In the genomic region with DNA sequence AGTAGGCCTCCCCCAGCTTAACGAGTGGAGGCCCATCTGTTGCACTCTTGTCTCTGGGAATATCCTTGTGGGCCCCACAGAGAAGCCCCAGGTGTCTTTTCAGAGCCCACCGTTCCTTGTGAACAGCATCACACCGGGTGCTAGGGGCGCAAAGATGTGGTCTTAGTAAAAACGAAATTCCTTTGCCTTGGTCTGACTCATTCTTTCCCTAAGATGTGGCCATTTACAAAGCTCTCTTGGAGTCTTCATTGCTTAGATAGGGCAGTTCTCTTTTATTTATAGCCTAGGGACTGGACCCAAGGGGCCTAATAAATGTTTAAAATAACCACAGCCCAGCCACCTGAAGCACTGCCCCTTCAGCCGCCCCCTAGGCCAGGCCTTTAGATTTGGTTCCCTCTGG, we compare ENCODE assay signal across 1 cellular context.
TF ChIP-seq lines count a peak whose summit lies in the region.

No MANE protein-coding gene starts in this region.

TF ChIP-seq in GM12878, 131 proteins besides CTCF, POLR2A, EP300 and RAD21 (continued from another document):
- TF ChIP-seq, protein P1, sequence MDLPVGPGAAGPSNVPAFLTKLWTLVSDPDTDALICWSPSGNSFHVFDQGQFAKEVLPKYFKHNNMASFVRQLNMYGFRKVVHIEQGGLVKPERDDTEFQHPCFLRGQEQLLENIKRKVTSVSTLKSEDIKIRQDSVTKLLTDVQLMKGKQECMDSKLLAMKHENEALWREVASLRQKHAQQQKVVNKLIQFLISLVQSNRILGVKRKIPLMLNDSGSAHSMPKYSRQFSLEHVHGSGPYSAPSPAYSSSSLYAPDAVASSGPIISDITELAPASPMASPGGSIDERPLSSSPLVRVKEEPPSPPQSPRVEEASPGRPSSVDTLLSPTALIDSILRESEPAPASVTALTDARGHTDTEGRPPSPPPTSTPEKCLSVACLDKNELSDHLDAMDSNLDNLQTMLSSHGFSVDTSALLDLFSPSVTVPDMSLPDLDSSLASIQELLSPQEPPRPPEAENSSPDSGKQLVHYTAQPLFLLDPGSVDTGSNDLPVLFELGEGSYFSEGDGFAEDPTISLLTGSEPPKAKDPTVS (IDR thresholded peaks at IDR 0.05; ENCODE audit: low read depth, low read length), result no peak
- TF ChIP-seq, protein P2, sequence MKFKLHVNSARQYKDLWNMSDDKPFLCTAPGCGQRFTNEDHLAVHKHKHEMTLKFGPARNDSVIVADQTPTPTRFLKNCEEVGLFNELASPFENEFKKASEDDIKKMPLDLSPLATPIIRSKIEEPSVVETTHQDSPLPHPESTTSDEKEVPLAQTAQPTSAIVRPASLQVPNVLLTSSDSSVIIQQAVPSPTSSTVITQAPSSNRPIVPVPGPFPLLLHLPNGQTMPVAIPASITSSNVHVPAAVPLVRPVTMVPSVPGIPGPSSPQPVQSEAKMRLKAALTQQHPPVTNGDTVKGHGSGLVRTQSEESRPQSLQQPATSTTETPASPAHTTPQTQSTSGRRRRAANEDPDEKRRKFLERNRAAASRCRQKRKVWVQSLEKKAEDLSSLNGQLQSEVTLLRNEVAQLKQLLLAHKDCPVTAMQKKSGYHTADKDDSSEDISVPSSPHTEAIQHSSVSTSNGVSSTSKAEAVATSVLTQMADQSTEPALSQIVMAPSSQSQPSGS (IDR thresholded peaks at IDR 0.05; ENCODE audit: low read length), result peak; percentile 57; the same call in 1 of the 2 replicates
- TF ChIP-seq BCL11A (IDR thresholded peaks at IDR 0.05; ENCODE audit: low read depth, low read length) (peak; percentile 53), EGR1 (IDR thresholded peaks at IDR 0.05; ENCODE audit: borderline replicate concordance in 1 of 2, low read depth in 2 of 2, low read length in 2 of 2) (no peak), NBN (IDR thresholded peaks at IDR 0.05) (no peak), TCF3 (IDR thresholded peaks at IDR 0.05; ENCODE audit: borderline replicate concordance, insufficient read depth, low read depth, low read length) (0 out of 2 replicates have a peak, but pooled peaks have one; percentile 26), MEF2A (IDR thresholded peaks at IDR 0.05; ENCODE audit: insufficient read depth, low read depth, low read length) (peak; percentile 95), RUNX3 (IDR thresholded peaks at IDR 0.05; ENCODE audit: low read length) (peak; percentile 97), ZNF207 (IDR thresholded peaks at IDR 0.05; ENCODE audit: borderline replicate concordance) (no peak), IRF4 (IDR thresholded peaks at IDR 0.05; ENCODE audit: low read depth, low read length) (peak; percentile 90), ZBED1 (IDR thresholded peaks at IDR 0.05; ENCODE audit: borderline replicate concordance) (peak; percentile 82; the same call in 1 of the 2 replicates), ESRRA (IDR thresholded peaks at IDR 0.05; ENCODE audit: low read length) (no peak), SUPT20H (IDR thresholded peaks at IDR 0.05; ENCODE audit: borderline replicate concordance, control insufficient read depth, low read depth, low read length) (no peak), BRCA1 (IDR thresholded peaks at IDR 0.05; ENCODE audit: low read depth, low read length) (no peak), ZNF384 (IDR thresholded peaks at IDR 0.05; ENCODE audit: borderline replicate concordance, low read depth, low read length) (no peak), EED (IDR thresholded peaks at IDR 0.05; ENCODE audit: low read depth) (peak; percentile 87), WRNIP1 (IDR thresholded peaks at IDR 0.05; ENCODE audit: borderline replicate concordance, low read depth, low read length) (no peak)
- TF ChIP-seq, protein P3, sequence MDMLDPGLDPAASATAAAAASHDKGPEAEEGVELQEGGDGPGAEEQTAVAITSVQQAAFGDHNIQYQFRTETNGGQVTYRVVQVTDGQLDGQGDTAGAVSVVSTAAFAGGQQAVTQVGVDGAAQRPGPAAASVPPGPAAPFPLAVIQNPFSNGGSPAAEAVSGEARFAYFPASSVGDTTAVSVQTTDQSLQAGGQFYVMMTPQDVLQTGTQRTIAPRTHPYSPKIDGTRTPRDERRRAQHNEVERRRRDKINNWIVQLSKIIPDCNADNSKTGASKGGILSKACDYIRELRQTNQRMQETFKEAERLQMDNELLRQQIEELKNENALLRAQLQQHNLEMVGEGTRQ (IDR thresholded peaks at IDR 0.05; ENCODE audit: borderline replicate concordance, low read depth, low read length), result no peak
- TF ChIP-seq, protein P4, sequence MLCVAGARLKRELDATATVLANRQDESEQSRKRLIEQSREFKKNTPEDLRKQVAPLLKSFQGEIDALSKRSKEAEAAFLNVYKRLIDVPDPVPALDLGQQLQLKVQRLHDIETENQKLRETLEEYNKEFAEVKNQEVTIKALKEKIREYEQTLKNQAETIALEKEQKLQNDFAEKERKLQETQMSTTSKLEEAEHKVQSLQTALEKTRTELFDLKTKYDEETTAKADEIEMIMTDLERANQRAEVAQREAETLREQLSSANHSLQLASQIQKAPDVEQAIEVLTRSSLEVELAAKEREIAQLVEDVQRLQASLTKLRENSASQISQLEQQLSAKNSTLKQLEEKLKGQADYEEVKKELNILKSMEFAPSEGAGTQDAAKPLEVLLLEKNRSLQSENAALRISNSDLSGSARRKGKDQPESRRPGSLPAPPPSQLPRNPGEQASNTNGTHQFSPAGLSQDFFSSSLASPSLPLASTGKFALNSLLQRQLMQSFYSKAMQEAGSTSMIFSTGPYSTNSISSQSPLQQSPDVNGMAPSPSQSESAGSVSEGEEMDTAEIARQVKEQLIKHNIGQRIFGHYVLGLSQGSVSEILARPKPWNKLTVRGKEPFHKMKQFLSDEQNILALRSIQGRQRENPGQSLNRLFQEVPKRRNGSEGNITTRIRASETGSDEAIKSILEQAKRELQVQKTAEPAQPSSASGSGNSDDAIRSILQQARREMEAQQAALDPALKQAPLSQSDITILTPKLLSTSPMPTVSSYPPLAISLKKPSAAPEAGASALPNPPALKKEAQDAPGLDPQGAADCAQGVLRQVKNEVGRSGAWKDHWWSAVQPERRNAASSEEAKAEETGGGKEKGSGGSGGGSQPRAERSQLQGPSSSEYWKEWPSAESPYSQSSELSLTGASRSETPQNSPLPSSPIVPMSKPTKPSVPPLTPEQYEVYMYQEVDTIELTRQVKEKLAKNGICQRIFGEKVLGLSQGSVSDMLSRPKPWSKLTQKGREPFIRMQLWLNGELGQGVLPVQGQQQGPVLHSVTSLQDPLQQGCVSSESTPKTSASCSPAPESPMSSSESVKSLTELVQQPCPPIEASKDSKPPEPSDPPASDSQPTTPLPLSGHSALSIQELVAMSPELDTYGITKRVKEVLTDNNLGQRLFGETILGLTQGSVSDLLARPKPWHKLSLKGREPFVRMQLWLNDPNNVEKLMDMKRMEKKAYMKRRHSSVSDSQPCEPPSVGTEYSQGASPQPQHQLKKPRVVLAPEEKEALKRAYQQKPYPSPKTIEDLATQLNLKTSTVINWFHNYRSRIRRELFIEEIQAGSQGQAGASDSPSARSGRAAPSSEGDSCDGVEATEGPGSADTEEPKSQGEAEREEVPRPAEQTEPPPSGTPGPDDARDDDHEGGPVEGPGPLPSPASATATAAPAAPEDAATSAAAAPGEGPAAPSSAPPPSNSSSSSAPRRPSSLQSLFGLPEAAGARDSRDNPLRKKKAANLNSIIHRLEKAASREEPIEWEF (IDR thresholded peaks at IDR 0.05; ENCODE audit: insufficient replicate concordance, low read depth, low read length), result no peak
- TF ChIP-seq, protein P5, sequence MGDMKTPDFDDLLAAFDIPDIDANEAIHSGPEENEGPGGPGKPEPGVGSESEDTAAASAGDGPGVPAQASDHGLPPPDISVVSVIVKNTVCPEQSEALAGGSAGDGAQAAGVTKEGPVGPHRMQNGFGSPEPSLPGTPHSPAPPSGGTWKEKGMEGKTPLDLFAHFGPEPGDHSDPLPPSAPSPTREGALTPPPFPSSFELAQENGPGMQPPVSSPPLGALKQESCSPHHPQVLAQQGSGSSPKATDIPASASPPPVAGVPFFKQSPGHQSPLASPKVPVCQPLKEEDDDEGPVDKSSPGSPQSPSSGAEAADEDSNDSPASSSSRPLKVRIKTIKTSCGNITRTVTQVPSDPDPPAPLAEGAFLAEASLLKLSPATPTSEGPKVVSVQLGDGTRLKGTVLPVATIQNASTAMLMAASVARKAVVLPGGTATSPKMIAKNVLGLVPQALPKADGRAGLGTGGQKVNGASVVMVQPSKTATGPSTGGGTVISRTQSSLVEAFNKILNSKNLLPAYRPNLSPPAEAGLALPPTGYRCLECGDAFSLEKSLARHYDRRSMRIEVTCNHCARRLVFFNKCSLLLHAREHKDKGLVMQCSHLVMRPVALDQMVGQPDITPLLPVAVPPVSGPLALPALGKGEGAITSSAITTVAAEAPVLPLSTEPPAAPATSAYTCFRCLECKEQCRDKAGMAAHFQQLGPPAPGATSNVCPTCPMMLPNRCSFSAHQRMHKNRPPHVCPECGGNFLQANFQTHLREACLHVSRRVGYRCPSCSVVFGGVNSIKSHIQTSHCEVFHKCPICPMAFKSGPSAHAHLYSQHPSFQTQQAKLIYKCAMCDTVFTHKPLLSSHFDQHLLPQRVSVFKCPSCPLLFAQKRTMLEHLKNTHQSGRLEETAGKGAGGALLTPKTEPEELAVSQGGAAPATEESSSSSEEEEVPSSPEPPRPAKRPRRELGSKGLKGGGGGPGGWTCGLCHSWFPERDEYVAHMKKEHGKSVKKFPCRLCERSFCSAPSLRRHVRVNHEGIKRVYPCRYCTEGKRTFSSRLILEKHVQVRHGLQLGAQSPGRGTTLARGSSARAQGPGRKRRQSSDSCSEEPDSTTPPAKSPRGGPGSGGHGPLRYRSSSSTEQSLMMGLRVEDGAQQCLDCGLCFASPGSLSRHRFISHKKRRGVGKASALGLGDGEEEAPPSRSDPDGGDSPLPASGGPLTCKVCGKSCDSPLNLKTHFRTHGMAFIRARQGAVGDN (IDR thresholded peaks at IDR 0.05), result no peak
- TF ChIP-seq, protein P6, sequence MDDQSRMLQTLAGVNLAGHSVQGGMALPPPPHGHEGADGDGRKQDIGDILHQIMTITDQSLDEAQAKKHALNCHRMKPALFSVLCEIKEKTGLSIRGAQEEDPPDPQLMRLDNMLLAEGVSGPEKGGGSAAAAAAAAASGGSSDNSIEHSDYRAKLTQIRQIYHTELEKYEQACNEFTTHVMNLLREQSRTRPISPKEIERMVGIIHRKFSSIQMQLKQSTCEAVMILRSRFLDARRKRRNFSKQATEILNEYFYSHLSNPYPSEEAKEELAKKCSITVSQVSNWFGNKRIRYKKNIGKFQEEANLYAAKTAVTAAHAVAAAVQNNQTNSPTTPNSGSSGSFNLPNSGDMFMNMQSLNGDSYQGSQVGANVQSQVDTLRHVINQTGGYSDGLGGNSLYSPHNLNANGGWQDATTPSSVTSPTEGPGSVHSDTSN (IDR thresholded peaks at IDR 0.05; ENCODE audit: insufficient replicate concordance, low read depth, low read length), result no peak
- TF ChIP-seq, protein P7, sequence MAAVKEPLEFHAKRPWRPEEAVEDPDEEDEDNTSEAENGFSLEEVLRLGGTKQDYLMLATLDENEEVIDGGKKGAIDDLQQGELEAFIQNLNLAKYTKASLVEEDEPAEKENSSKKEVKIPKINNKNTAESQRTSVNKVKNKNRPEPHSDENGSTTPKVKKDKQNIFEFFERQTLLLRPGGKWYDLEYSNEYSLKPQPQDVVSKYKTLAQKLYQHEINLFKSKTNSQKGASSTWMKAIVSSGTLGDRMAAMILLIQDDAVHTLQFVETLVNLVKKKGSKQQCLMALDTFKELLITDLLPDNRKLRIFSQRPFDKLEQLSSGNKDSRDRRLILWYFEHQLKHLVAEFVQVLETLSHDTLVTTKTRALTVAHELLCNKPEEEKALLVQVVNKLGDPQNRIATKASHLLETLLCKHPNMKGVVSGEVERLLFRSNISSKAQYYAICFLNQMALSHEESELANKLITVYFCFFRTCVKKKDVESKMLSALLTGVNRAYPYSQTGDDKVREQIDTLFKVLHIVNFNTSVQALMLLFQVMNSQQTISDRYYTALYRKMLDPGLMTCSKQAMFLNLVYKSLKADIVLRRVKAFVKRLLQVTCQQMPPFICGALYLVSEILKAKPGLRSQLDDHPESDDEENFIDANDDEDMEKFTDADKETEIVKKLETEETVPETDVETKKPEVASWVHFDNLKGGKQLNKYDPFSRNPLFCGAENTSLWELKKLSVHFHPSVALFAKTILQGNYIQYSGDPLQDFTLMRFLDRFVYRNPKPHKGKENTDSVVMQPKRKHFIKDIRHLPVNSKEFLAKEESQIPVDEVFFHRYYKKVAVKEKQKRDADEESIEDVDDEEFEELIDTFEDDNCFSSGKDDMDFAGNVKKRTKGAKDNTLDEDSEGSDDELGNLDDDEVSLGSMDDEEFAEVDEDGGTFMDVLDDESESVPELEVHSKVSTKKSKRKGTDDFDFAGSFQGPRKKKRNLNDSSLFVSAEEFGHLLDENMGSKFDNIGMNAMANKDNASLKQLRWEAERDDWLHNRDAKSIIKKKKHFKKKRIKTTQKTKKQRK (IDR thresholded peaks at IDR 0.05; ENCODE audit: low read depth, low read length), result no peak
- TF ChIP-seq, protein P8, sequence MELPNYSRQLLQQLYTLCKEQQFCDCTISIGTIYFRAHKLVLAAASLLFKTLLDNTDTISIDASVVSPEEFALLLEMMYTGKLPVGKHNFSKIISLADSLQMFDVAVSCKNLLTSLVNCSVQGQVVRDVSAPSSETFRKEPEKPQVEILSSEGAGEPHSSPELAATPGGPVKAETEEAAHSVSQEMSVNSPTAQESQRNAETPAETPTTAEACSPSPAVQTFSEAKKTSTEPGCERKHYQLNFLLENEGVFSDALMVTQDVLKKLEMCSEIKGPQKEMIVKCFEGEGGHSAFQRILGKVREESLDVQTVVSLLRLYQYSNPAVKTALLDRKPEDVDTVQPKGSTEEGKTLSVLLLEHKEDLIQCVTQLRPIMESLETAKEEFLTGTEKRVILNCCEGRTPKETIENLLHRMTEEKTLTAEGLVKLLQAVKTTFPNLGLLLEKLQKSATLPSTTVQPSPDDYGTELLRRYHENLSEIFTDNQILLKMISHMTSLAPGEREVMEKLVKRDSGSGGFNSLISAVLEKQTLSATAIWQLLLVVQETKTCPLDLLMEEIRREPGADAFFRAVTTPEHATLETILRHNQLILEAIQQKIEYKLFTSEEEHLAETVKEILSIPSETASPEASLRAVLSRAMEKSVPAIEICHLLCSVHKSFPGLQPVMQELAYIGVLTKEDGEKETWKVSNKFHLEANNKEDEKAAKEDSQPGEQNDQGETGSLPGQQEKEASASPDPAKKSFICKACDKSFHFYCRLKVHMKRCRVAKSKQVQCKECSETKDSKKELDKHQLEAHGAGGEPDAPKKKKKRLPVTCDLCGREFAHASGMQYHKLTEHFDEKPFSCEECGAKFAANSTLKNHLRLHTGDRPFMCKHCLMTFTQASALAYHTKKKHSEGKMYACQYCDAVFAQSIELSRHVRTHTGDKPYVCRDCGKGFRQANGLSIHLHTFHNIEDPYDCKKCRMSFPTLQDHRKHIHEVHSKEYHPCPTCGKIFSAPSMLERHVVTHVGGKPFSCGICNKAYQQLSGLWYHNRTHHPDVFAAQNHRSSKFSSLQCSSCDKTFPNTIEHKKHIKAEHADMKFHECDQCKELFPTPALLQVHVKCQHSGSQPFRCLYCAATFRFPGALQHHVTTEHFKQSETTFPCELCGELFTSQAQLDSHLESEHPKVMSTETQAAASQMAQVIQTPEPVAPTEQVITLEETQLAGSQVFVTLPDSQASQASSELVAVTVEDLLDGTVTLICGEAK (IDR thresholded peaks at IDR 0.05; ENCODE audit: borderline replicate concordance), result no peak
